1 cellular context compared by ENCODE assay signal in the genomic region with DNA sequence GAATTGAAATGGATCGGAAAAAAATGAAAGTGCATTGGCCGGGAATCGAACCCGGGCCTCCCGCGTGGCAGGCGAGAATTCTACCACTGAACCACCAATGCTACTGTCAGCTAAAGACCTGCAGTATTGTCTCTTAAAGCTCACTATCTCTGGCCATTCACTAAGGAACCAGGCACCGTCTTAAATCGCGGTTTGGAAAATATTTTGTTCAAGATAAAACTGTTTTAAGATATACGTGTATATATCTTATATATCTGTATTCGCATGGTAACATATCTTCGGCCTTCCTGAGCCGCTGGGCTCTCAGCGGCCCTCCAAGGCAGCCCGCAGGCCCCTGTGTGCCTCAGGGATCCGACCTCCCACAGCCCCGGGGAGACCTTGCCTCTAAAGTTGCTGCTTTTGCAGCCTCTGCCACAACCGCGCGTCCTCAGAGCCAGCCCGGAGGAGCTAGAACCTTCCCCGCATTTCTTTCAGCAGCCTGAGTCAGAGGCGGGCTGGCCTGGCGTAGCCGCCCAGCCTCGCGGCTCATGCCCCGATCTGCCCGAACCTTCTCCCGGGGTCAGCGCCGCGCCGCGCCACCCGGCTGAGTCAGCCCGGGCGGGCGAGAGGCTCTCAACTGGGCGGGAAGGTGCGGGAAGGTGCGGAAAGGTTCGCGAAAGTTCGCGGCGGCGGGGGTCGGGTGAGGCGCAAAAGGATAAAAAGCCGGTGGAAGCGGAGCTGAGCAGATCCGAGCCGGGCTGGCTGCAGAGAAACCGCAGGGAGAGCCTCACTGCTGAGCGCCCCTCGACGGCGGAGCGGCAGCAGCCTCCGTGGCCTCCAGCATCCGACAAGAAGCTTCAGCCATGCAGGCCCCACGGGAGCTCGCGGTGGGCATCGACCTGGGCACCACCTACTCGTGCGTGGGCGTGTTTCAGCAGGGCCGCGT.
A peak's percentile ranks its signal among the peaks of the same experiment; 100 is the strongest.
TF ChIP-seq lines count a peak whose summit lies in the region.

A gene (plus strand): TSS at position 724 of the 925 bp plus-strand sequence. CDS start 119 bp downstream, at position 843.

TF ChIP-seq in H1, 55 proteins besides CTCF, POLR2A, EP300 and RAD21 (continued from another document):
- TF ChIP-seq, protein P1, sequence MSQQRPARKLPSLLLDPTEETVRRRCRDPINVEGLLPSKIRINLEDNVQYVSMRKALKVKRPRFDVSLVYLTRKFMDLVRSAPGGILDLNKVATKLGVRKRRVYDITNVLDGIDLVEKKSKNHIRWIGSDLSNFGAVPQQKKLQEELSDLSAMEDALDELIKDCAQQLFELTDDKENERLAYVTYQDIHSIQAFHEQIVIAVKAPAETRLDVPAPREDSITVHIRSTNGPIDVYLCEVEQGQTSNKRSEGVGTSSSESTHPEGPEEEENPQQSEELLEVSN (IDR thresholded peaks at IDR 0.05) = peak; percentile 62
- TF ChIP-seq MAFK (IDR thresholded peaks at IDR 0.05; ENCODE audit: low read depth, low read length) (peak; percentile 70; the same call in 1 of the 2 replicates), TBP (IDR thresholded peaks at IDR 0.05; ENCODE audit: low read depth, low read length) (peak; percentile 99), SIN3A (conservative IDR thresholded peaks at IDR 0.05 in 1 of 2, IDR thresholded peaks at IDR 0.05 in 1 of 2; ENCODE audit: low read depth in 1 of 2, low read length in 2 of 2) (0 out of 4 replicates have a peak, but pooled peaks of 1 of the 2 experiments have one; percentile 9), ASH2L (IDR thresholded peaks at IDR 0.05; ENCODE audit: low read length) (peak; percentile 90), KDM4A (IDR thresholded peaks at IDR 0.05; ENCODE audit: low read depth, low read length, severe bottlenecking) (peak; percentile 74), NRF1 (IDR thresholded peaks at IDR 0.05; ENCODE audit: low read depth, low read length) (peak; percentile 18; the same call in 1 of the 2 replicates), SUZ12 (IDR thresholded peaks at IDR 0.05; ENCODE audit: low read length) (0 out of 2 replicates have a peak, but pooled peaks have one; percentile 56), TEAD4 (IDR thresholded peaks at IDR 0.05; ENCODE audit: low read depth, low read length) (peak; percentile 43; the same call in 1 of the 2 replicates)
TF ChIP-seq in H1: peak in this region for 12; not testable (repeated sequence) for 43.
